In genomic region chr12:52667509-52667908, GRCh38 we compare ENCODE assay signal across 1 cellular context.
TF ChIP-seq lines count a peak whose summit lies in the region.

No MANE protein-coding gene starts in this region.

TF ChIP-seq in HepG2, 621 proteins besides CTCF, POLR2A, EP300 and RAD21:
- no peak for TF ChIP-seq NCOA5 (CRISPR knock-in tag; IDR thresholded peaks at IDR 0.05)
- TF ChIP-seq NFKB2 (CRISPR knock-in tag; IDR thresholded peaks at IDR 0.05; ENCODE audit: borderline replicate concordance) = no peak
- TF ChIP-seq TCF12 (IDR thresholded peaks at IDR 0.05) = no peak
- no peak for TF ChIP-seq TCF12 (CRISPR knock-in tag; IDR thresholded peaks at IDR 0.05)
- TF ChIP-seq MTF1 (CRISPR knock-in tag; IDR thresholded peaks at IDR 0.05) = no peak
- TF ChIP-seq, protein P1, sequence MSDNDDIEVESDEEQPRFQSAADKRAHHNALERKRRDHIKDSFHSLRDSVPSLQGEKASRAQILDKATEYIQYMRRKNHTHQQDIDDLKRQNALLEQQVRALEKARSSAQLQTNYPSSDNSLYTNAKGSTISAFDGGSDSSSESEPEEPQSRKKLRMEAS (IDR thresholded peaks at IDR 0.05) = no peak
- no peak for TF ChIP-seq ZNF17 (CRISPR knock-in tag; IDR thresholded peaks at IDR 0.05)
- no peak for TF ChIP-seq ZNF83 (CRISPR knock-in tag; IDR thresholded peaks at IDR 0.05; ENCODE audit: borderline replicate concordance)
- TF ChIP-seq MZF1 (CRISPR knock-in tag; IDR thresholded peaks at IDR 0.05; ENCODE audit: borderline replicate concordance) = no peak
- no peak for TF ChIP-seq ZNF546 (CRISPR knock-in tag; conservative IDR thresholded peaks at IDR 0.05)
- no peak for TF ChIP-seq ZNF766 (CRISPR knock-in tag; IDR thresholded peaks at IDR 0.05; ENCODE audit: borderline replicate concordance)
- no peak for TF ChIP-seq AGO2 (optimal IDR thresholded peaks at IDR 0.05; ENCODE audit: low read depth, low read length)
- TF ChIP-seq ZNF230 (CRISPR knock-in tag; IDR thresholded peaks at IDR 0.05) = no peak
- no peak for TF ChIP-seq TRIM22 (IDR thresholded peaks at IDR 0.05)
- no peak for TF ChIP-seq MED8 (CRISPR knock-in tag; IDR thresholded peaks at IDR 0.05; ENCODE audit: insufficient replicate concordance)
- TF ChIP-seq ZNF605 (CRISPR knock-in tag; IDR thresholded peaks at IDR 0.05) = no peak
TF ChIP-seq in HepG2: peak in this region for 0.
